In the genomic region with DNA sequence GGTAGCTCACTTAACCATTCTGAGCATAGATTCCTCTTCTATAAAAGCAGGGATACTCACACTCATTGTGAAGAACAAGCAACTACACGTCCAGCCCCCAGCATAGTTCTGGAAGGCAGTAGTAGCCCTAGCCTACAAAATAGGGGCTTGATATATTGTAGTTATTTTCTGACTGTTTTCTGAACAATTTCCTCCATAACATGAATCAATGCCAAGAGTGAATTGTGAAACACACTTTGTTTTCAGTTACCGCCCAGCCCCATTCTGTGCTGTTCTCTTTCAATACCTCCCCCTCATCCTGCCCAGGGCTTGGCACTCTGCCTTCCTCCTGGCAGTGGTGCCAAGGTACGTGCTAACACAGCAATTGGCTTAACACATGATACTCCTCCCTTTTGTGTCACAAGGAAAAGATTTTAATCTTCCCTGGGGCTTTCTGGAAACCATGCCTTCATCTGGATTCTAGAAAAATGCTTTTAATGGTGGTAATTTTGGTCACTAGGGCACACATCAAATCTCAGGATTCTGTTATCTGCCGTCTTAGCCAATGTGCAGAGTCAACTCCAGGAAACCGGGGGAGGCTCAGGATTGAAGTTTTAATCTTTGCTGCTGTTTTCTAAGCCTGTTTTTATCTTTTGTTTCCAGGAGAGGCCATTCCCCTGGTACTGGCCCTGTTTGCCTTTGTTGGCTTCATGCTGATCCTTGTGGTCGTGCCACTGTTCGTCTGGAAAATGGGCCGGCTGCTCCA, we compare ENCODE assay signal across 8 cellular contexts. TPM values are rescaled to one million over a fixed set of nuclear protein-coding genes. Genes with fewer than 3 reads are reported as not detected.
DNase-seq lines count a peak whose midpoint lies in the region; ATAC-seq and TF ChIP-seq lines count a peak whose summit lies in the region.

No MANE protein-coding gene starts in this region.

- no peak overlapping the region for H3K4me2 ChIP-seq in parathyroid adenoma (ENCODE audit: low read length)
- no peak overlapping the region for H3K4me2 ChIP-seq in smooth muscle cell

- H2AFZ ChIP-seq in parathyroid adenoma (peak overlapping the region; percentile 42), smooth muscle cell (ENCODE audit: low read depth) (no peak overlapping the region)

- DNase-seq in EH (ENCODE audit: low read depth) (peak; percentile 91), NCI-H774 (lab: John Stamatoyannopoulos, UW) (peak; percentile 63), HuH-7.5 (ENCODE audit: low spot score) (no peak), smooth muscle cell (lab: John Stamatoyannopoulos, UW; ENCODE audit: unreplicated experiment) (no peak)

- 23 to 26% methylated on average over 8 of the region's 8 CpGs for WGBS in esophagus, 2 donors
- WGBS in smooth muscle cell (ENCODE audit: low lambda C conversion rate) = 27% methylated on average over 8 of the region's 8 CpGs

- no peak for ATAC-seq in GM21390 (IDR thresholded peaks at IDR 0.05; ENCODE audit: unreplicated experiment)
- ATAC-seq in HG03025 (IDR thresholded peaks at IDR 0.05; ENCODE audit: low FRiP score, unreplicated experiment) = no peak

- TF ChIP-seq CTCF in parathyroid adenoma (IDR thresholded peaks at IDR 0.05) (no peak), smooth muscle cell (IDR thresholded peaks at IDR 0.05; ENCODE audit: borderline replicate concordance, insufficient read depth, poor library complexity, severe bottlenecking) (no peak)

- H3K4me3 ChIP-seq in esophagus (ENCODE audit: low read depth in 1 of 2, low read length in 2 of 2) = no peak overlapping the region
- no peak overlapping the region for H3K4me3 ChIP-seq in parathyroid adenoma (ENCODE audit: low read depth, low read length)
- H3K4me3 ChIP-seq in smooth muscle cell = no peak overlapping the region

- H3F3A ChIP-seq in smooth muscle cell (ENCODE audit: low read depth) = peaks cover 6% of the 10 kb centered on the region

- H3K4me1 ChIP-seq in esophagus (ENCODE audit: control insufficient read depth in 2 of 2, insufficient read depth in 2 of 2, low read length in 1 of 2) = peaks cover 0 to 23% of the 10 kb centered on the region in 2 donors
- peaks cover 14% of the 10 kb centered on the region for H3K4me1 ChIP-seq in parathyroid adenoma
- H3K4me1 ChIP-seq in smooth muscle cell (ENCODE audit: low read depth) = no peaks in the 10 kb centered on the region

- H3K27me3 ChIP-seq in esophagus (ENCODE audit: control insufficient read depth in 1 of 2, insufficient read depth in 2 of 2, low read length in 2 of 2) = no peaks in the 10 kb centered on the region
- H3K27me3 ChIP-seq in parathyroid adenoma (ENCODE audit: control insufficient read depth, insufficient read depth, low read length) = no peaks in the 10 kb centered on the region
- H3K27me3 ChIP-seq in smooth muscle cell (ENCODE audit: low read depth) = no peaks in the 10 kb centered on the region

- H3K27ac ChIP-seq in esophagus (ENCODE audit: low read depth in 2 of 2, low read length in 1 of 2) (peak overlapping the region; percentile 96 to 99), parathyroid adenoma (peak overlapping the region; percentile 63), smooth muscle cell (ENCODE audit: low read depth) (no peak overlapping the region)

- H3K9ac ChIP-seq in parathyroid adenoma (no peak overlapping the region), smooth muscle cell (ENCODE audit: low read depth) (no peak overlapping the region)

- no peaks in the 10 kb centered on the region for H4K20me1 ChIP-seq in smooth muscle cell (ENCODE audit: low read depth)

- no peaks in the 10 kb centered on the region for H3K9me3 ChIP-seq in esophagus (ENCODE audit: control insufficient read depth in 2 of 2, insufficient read depth in 1 of 2, low read depth in 1 of 2, low read length in 1 of 2)
- H3K9me3 ChIP-seq in parathyroid adenoma (ENCODE audit: control insufficient read depth, low read length) = no peaks in the 10 kb centered on the region
- no peaks in the 10 kb centered on the region for H3K9me3 ChIP-seq in smooth muscle cell (replicated peaks; ENCODE audit: low read depth)

- H3K79me2 ChIP-seq in parathyroid adenoma (no peaks in the 10 kb centered on the region), smooth muscle cell (ENCODE audit: low read depth) (no peaks in the 10 kb centered on the region)

- peaks cover 0 to 12% of the 10 kb centered on the region in 2 donors for H3K36me3 ChIP-seq in esophagus (ENCODE audit: control insufficient read depth in 2 of 2, insufficient read depth in 2 of 2, low read length in 1 of 2)
- H3K36me3 ChIP-seq in parathyroid adenoma (ENCODE audit: control insufficient read depth, insufficient read depth, low read length) = no peaks in the 10 kb centered on the region
- H3K36me3 ChIP-seq in smooth muscle cell (ENCODE audit: low read depth) = no peaks in the 10 kb centered on the region

RNA-seq across cellular contexts. Expression of a gene that starts 37.2 kb away (rescaled TPM):
- polyA plus RNA-seq in esophagus = 10 to 100 TPM; 83.2 to 85.1 TPM
- 0.31 and 1.7 TPM in 2 replicates for total RNA-seq in smooth muscle cell
- polyA plus RNA-seq in smooth muscle cell = 1.7 and 3.1 TPM in 2 replicates

Comparison
In these comparisons a context has a peak if more than half of its experiments do, and no peak if none do; other contexts are left out.
1. DNase-seq: peak in EH (single experiment) and NCI-H774 (single experiment); none in HuH-7.5 (single experiment) and smooth muscle cell (single experiment).
2. RNA of a gene that starts 37.2 kb away (polyA plus RNA-seq): 83.2 to 85.1 TPM in esophagus; 1.7 to 3.1 TPM in smooth muscle cell; every median in the first group is over 10 times any median in the second.